15 cellular contexts compared by ENCODE assay signal in genomic region chr6:36893976-36894932, GRCh38. TPM values are rescaled to one million over a fixed set of nuclear protein-coding genes. Genes with fewer than 3 reads are reported as not detected.
"Had no signal": no experiment of that assay in that cellular context is flagged by ENCODE, and none has a peak within 500 bp of the region (broad histone marks: within the 10 kb centered on the region; RNA-seq: fewer than 3 reads in every experiment).

No MANE protein-coding gene starts in this region.

- H3K9me3 Mint-ChIP-seq: dendritic cell treated with granulocyte-macrophage colony-stimulating factor and Interleukin-4, amounts not matched to agents 40 ng/mL and 50 ng/mL, for 4 days; memory B cell; nephron had no signal

- H3K27ac ChIP-seq: hepatocyte, left lung, sigmoid colon, spleen, stomach, thoracic aorta had no signal

- H3K27me3 Mint-ChIP-seq: dendritic cell treated with granulocyte-macrophage colony-stimulating factor and Interleukin-4, amounts not matched to agents 40 ng/mL and 50 ng/mL, for 4 days; memory B cell had no signal

- H3K9me3 ChIP-seq: left lung, sigmoid colon, spleen, stomach, thoracic aorta had no signal

- H3K4me3 Mint-ChIP-seq: dendritic cell treated with granulocyte-macrophage colony-stimulating factor and Interleukin-4, amounts not matched to agents 40 ng/mL and 50 ng/mL, for 4 days; memory B cell; nephron had no signal

- H3K27ac Mint-ChIP-seq: dendritic cell treated with granulocyte-macrophage colony-stimulating factor and Interleukin-4, amounts not matched to agents 40 ng/mL and 50 ng/mL, for 4 days; memory B cell had no signal

- ATAC-seq: left lung had no signal

- DNase-seq: activated CD4-positive, CD25-positive, alpha-beta regulatory T cell; anterior cingulate cortex; effector memory CD4-positive, alpha-beta T cell; left lung; SHP77 treated with DMSO at 0.1 percent for 48 hours; sigmoid colon; spleen; stimulated activated CD4-positive, alpha-beta T cell treated with anti-CD3 and anti-CD28 coated beads, Interleukin-1b, Interleukin-23, amount 100 ng/mL, for 48 hours; stomach had no signal

RNA-seq across cellular contexts. Expression of gene CPNE5, which starts 55.0 kb away (rescaled TPM):
- total RNA-seq: osteoblast had no signal
